Comparison of ENCODE assay signal across 17 cellular contexts in the genomic region with DNA sequence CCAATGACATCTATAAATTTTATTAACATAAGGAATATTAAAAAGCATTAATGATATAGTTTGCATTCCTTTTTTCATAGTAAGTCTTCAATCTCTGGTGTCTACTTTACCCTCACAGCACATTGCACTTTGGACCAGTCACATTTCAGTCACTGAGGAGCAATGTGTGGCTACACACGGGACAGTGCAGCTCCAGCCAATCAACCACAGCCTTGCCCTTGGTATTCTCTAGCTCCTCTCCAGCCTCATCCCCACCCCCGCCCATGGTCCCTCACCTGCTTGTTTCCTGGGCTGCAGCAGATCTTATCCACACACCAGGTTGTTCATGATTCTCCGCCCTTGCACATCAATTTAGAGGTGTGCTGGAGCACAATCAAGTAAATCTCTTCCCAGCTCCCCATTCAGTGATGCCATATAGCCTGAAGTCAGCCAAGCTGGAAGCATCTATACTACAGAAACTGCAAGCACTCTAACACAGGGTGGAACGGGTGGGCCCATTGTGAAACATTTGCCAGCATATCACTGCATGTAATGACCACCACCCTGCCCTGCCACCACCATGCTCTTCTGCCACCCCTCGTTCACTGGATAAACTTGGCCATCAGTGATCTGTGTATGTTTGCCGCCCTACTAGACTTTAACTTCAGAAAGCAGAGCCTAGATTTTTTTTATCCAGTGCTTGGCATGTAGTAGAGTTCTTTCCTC.
DNase-seq lines count a peak whose midpoint lies in the region; ATAC-seq, FAIRE-seq and TF ChIP-seq lines count a peak whose summit lies in the region.
"Had no signal": no experiment of that assay in that cellular context is flagged by ENCODE, and none has a peak within 500 bp of the region (broad histone marks: within the 10 kb centered on the region; RNA-seq: fewer than 3 reads in every experiment).

No MANE protein-coding gene starts in this region.

- ATAC-seq in PC-3 (no peak), HG02623 (IDR thresholded peaks at IDR 0.05; ENCODE audit: unreplicated experiment) (no peak)
- ATAC-seq in activated T-helper 17 cell treated with anti-CD3 and anti-CD28 coated beads, Interleukin-2, amount 50 U/mL, for 72 hours (replicated peaks), result no peak
- ATAC-seq in activated CD8-positive, alpha-beta memory T cell treated with anti-CD3 and anti-CD28 coated beads, Interleukin-2, amount 10 ng/mL, durations not matched to agents 7 days and 5 days, result no peak
- ATAC-seq: Right ventricle myocardium inferior had no signal

- no peak overlapping the region for H3K4me3 Mint-ChIP-seq in astrocyte (ENCODE audit: unreplicated experiment)
- H3K4me3 Mint-ChIP-seq in activated T-helper 17 cell treated with anti-CD3 and anti-CD28 coated beads, Interleukin-2, amount 50 U/mL, for 72 hours, result no peak overlapping the region
- H3K4me3 Mint-ChIP-seq in activated CD8-positive, alpha-beta memory T cell treated with anti-CD3 and anti-CD28 coated beads, Interleukin-2, amount 10 ng/mL, durations not matched to agents 7 days and 5 days, result no peak overlapping the region
- H3K4me3 Mint-ChIP-seq: CD14-positive monocyte had no signal

- H3K79me2 ChIP-seq in ACC112 (ENCODE audit: control insufficient read depth, insufficient read depth, low read length, unreplicated experiment) (no peaks in the 10 kb centered on the region), PC-3 (ENCODE audit: low read length) (no peaks in the 10 kb centered on the region), astrocyte (ENCODE audit: insufficient read depth, low read length) (no peaks in the 10 kb centered on the region)

- H3K4me2 ChIP-seq in PC-3 (ENCODE audit: low read length), result peak overlapping the region; percentile 49; the same call in 1 of the 2 replicates
- H3K4me2 ChIP-seq in astrocyte (ENCODE audit: low read length), result peak overlapping the region; percentile 32

- no peak for TF ChIP-seq CTCF in PC-3 (conservative IDR thresholded peaks at IDR 0.05; ENCODE audit: low read depth, low read length)
- TF ChIP-seq CTCF in astrocyte (IDR thresholded peaks at IDR 0.05; ENCODE audit: insufficient read depth, low read depth, low read length), result no peak

- POLR2A ChIA-PET in PC-3 (lab: Charles Lee; ENCODE audit: unreplicated experiment), result no interaction called here

- peaks cover 31% of the 10 kb centered on the region for H3K4me1 ChIP-seq in ACC112 (ENCODE audit: control insufficient read depth, insufficient read depth, low read length, unreplicated experiment)
- peaks cover 30% of the 10 kb centered on the region for H3K4me1 ChIP-seq in PC-3 (ENCODE audit: insufficient read depth, low read length)
- peaks cover 22% of the 10 kb centered on the region for H3K4me1 ChIP-seq in astrocyte (ENCODE audit: insufficient read depth, low read length)

- H3K9me3 Mint-ChIP-seq in astrocyte (ENCODE audit: unreplicated experiment), result peaks cover 8% of the 10 kb centered on the region
- H3K9me3 Mint-ChIP-seq in activated T-helper 17 cell treated with anti-CD3 and anti-CD28 coated beads, Interleukin-2, amount 50 U/mL, for 72 hours, result no peaks in the 10 kb centered on the region
- no peaks in the 10 kb centered on the region for H3K9me3 Mint-ChIP-seq in activated CD8-positive, alpha-beta memory T cell treated with anti-CD3 and anti-CD28 coated beads, Interleukin-2, amount 10 ng/mL, durations not matched to agents 7 days and 5 days (ENCODE audit: low read depth)

- H3K27me3 ChIP-seq in ACC112 (ENCODE audit: insufficient read depth, low read length), result no peaks in the 10 kb centered on the region
- H3K27me3 ChIP-seq in PC-3 (ENCODE audit: low read length), result no peaks in the 10 kb centered on the region
- H3K27me3 ChIP-seq in astrocyte (ENCODE audit: insufficient read depth, low read length), result no peaks in the 10 kb centered on the region

- H3K9ac ChIP-seq in PC-3 (ENCODE audit: low read length) (no peak overlapping the region), astrocyte (ENCODE audit: low read length) (no peak overlapping the region)

- CTCF ChIA-PET in PC-3 (lab: Charles Lee), result no interaction called here
- CTCF ChIA-PET in activated CD8-positive, alpha-beta memory T cell treated with anti-CD3 and anti-CD28 coated beads, Interleukin-2, amount 10 ng/mL, durations not matched to agents 7 days and 5 days (lab: Charles Lee), result no interaction called here

- DNase-seq in PC-3, result no peak
- DNase-seq in astrocyte (ENCODE audit: low read depth), result no peak
- DNase-seq in kidney tubule cell (ENCODE audit: low spot score), result peak; percentile 19
- no peak for DNase-seq in cerebellum (ENCODE audit: low spot score)
- DNase-seq in activated CD8-positive, alpha-beta memory T cell treated with anti-CD3 and anti-CD28 coated beads, Interleukin-2, amount 10 ng/mL, durations not matched to agents 7 days and 5 days, result no peak
- DNase-seq: GF-D8, GOT3, NCI-H1048, NCI-H146, NCI-H2081, NCI-H774 had no signal

- H3K9me3 ChIP-seq in PC-3 (ENCODE audit: low read length), result no peaks in the 10 kb centered on the region
- H3K9me3 ChIP-seq in astrocyte (ENCODE audit: insufficient read depth, low read depth, low read length), result no peaks in the 10 kb centered on the region

- H3K36me3 ChIP-seq in ACC112 (ENCODE audit: insufficient read depth, low read length) (no peaks in the 10 kb centered on the region), PC-3 (ENCODE audit: low read depth, low read length) (no peaks in the 10 kb centered on the region), astrocyte (ENCODE audit: insufficient read depth, low read length) (no peaks in the 10 kb centered on the region)

- H3F3A ChIP-seq in PC-3 (ENCODE audit: low read length, unreplicated experiment), result no peaks in the 10 kb centered on the region

- peaks cover 60% of the 10 kb centered on the region for H3K4me1 Mint-ChIP-seq in astrocyte (ENCODE audit: low read depth, unreplicated experiment)
- no peaks in the 10 kb centered on the region for H3K4me1 Mint-ChIP-seq in activated T-helper 17 cell treated with anti-CD3 and anti-CD28 coated beads, Interleukin-2, amount 50 U/mL, for 72 hours
- H3K4me1 Mint-ChIP-seq in activated CD8-positive, alpha-beta memory T cell treated with anti-CD3 and anti-CD28 coated beads, Interleukin-2, amount 10 ng/mL, durations not matched to agents 7 days and 5 days, result no peaks in the 10 kb centered on the region

- no peak for FAIRE-seq in astrocyte (lab: Jason Lieb, UNC)
- FAIRE-seq: GM12891 had no signal

- BruUV-seq in PC-3 (replicated peaks; lab: Mats Ljungman, UMichigan), result no TSS peak

- H3K27ac Mint-ChIP-seq in astrocyte (ENCODE audit: unreplicated experiment), result peak overlapping the region; percentile 97
- H3K27ac Mint-ChIP-seq in activated T-helper 17 cell treated with anti-CD3 and anti-CD28 coated beads, Interleukin-2, amount 50 U/mL, for 72 hours, result no peak overlapping the region
- no peak overlapping the region for H3K27ac Mint-ChIP-seq in activated CD8-positive, alpha-beta memory T cell treated with anti-CD3 and anti-CD28 coated beads, Interleukin-2, amount 10 ng/mL, durations not matched to agents 7 days and 5 days
- H3K27ac Mint-ChIP-seq: CD14-positive monocyte had no signal

- intact Hi-C loops in PC-3 (cut with micrococcal nuclease), result loop anchor here (5.0 kb wide), 2 partner anchors 65 to 120 kb away; no protein-coding TSS in a partner anchor

- H2AFZ ChIP-seq in ACC112 (ENCODE audit: low read length, unreplicated experiment), result no peak overlapping the region
- no peak overlapping the region for H2AFZ ChIP-seq in PC-3 (ENCODE audit: low read length)
- no peak overlapping the region for H2AFZ ChIP-seq in astrocyte (ENCODE audit: low read depth, low read length)

- H3K4me3 ChIP-seq in ACC112 (ENCODE audit: low read depth, low read length) (no peak overlapping the region), PC-3 (ENCODE audit: low read length) (no peak overlapping the region), astrocyte (ENCODE audit: insufficient read depth, low read depth, low read length) (no peak overlapping the region)

- H3K27me3 Mint-ChIP-seq in astrocyte (ENCODE audit: low read depth, unreplicated experiment), result no peaks in the 10 kb centered on the region
- H3K27me3 Mint-ChIP-seq in activated T-helper 17 cell treated with anti-CD3 and anti-CD28 coated beads, Interleukin-2, amount 50 U/mL, for 72 hours, result peaks cover 12% of the 10 kb centered on the region
- H3K27me3 Mint-ChIP-seq in activated CD8-positive, alpha-beta memory T cell treated with anti-CD3 and anti-CD28 coated beads, Interleukin-2, amount 10 ng/mL, durations not matched to agents 7 days and 5 days, result peaks cover 6% of the 10 kb centered on the region

- no peaks in the 10 kb centered on the region for H3K9me2 ChIP-seq in PC-3 (replicated peaks; ENCODE audit: low read length)

- peak overlapping the region; percentile 69 for H3K27ac ChIP-seq in ACC112 (ENCODE audit: low read depth, low read length)
- H3K27ac ChIP-seq in PC-3 (ENCODE audit: low read length), result no peak overlapping the region
- peak overlapping the region; percentile 47 for H3K27ac ChIP-seq in astrocyte (ENCODE audit: low read depth, low read length)

- H4K20me1 ChIP-seq in PC-3 (ENCODE audit: low read length), result no peaks in the 10 kb centered on the region
- H4K20me1 ChIP-seq in astrocyte (ENCODE audit: insufficient read depth, low read length), result no peaks in the 10 kb centered on the region

- peaks cover 14% of the 10 kb centered on the region for H3K36me3 Mint-ChIP-seq in astrocyte (ENCODE audit: low read depth, unreplicated experiment)
- no peaks in the 10 kb centered on the region for H3K36me3 Mint-ChIP-seq in activated T-helper 17 cell treated with anti-CD3 and anti-CD28 coated beads, Interleukin-2, amount 50 U/mL, for 72 hours (ENCODE audit: low read depth)
- H3K36me3 Mint-ChIP-seq in activated CD8-positive, alpha-beta memory T cell treated with anti-CD3 and anti-CD28 coated beads, Interleukin-2, amount 10 ng/mL, durations not matched to agents 7 days and 5 days, result no peaks in the 10 kb centered on the region
